Comparison of ENCODE assay signal across 1 cellular context in the genomic region with DNA sequence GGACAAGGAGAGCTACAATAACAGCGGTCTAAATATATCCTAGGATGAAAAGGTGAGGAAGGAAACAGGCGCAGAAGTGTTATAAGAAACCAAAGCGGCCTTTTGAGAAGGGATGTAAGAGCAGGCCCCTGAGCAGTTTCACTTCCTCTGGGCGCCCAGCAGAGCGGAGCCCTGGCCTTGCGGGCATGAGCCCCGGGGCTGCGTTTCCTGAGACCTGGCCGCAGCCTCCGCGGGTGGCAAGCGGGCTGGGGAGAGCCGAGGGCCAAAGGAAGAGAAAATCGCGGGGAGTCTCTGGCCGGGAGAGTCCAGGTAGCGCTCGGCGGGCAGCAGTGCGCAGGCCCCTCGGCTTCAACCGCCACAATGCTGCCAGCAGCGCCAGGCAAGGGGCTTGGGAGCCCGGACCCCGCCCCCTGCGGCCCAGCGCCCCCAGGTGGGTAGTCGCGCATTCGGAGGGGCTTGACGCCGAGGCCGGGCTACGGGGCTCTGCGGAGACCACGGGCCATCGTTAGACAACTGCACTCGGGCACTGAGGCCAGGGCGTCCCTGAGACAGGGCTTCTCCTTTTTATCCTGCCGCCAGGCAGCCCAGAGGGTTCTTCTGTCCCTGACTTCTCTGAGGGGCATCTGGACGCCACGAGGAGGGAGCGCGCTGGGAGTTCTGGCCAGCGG.
TF ChIP-seq lines count a peak whose summit lies in the region.

A gene with protein sequence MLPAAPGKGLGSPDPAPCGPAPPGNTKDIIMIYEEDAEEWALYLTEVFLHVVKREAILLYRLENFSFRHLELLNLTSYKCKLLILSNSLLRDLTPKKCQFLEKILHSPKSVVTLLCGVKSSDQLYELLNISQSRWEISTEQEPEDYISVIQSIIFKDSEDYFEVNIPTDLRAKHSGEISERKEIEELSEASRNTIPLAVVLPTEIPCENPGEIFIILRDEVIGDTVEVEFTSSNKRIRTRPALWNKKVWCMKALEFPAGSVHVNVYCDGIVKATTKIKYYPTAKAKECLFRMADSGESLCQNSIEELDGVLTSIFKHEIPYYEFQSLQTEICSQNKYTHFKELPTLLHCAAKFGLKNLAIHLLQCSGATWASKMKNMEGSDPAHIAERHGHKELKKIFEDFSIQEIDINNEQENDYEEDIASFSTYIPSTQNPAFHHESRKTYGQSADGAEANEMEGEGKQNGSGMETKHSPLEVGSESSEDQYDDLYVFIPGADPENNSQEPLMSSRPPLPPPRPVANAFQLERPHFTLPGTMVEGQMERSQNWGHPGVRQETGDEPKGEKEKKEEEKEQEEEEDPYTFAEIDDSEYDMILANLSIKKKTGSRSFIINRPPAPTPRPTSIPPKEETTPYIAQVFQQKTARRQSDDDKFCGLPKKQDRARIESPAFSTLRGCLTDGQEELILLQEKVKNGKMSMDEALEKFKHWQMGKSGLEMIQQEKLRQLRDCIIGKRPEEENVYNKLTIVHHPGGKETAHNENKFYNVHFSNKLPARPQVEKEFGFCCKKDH (plus strand): TSS at position 210 of the 668 bp plus-strand sequence. CDS start 151 bp downstream, at position 361.

TF ChIP-seq in IMR-90, 13 proteins besides CTCF, POLR2A, EP300 and RAD21 (continued from another document):
- TF ChIP-seq, protein P1, sequence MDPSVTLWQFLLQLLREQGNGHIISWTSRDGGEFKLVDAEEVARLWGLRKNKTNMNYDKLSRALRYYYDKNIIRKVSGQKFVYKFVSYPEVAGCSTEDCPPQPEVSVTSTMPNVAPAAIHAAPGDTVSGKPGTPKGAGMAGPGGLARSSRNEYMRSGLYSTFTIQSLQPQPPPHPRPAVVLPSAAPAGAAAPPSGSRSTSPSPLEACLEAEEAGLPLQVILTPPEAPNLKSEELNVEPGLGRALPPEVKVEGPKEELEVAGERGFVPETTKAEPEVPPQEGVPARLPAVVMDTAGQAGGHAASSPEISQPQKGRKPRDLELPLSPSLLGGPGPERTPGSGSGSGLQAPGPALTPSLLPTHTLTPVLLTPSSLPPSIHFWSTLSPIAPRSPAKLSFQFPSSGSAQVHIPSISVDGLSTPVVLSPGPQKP (IDR thresholded peaks at IDR 0.05; ENCODE audit: borderline replicate concordance, low read depth, low read length) = no peak
- TF ChIP-seq MAFK (IDR thresholded peaks at IDR 0.05; ENCODE audit: low read depth, low read length) (no peak), MAZ (IDR thresholded peaks at IDR 0.05; ENCODE audit: borderline replicate concordance, low read depth, low read length) (no peak), RFX5 (IDR thresholded peaks at IDR 0.05; ENCODE audit: low read depth, low read length) (no peak), CHD1 (IDR thresholded peaks at IDR 0.05; ENCODE audit: low read depth, low read length) (no peak), SMC3 (IDR thresholded peaks at IDR 0.05; ENCODE audit: low read depth, low read length) (no peak), MXI1 (IDR thresholded peaks at IDR 0.05; ENCODE audit: borderline replicate concordance, low read depth, low read length) (no peak), FOS (IDR thresholded peaks at IDR 0.05; ENCODE audit: low read depth, low read length) (no peak), BHLHE40 (IDR thresholded peaks at IDR 0.05; ENCODE audit: low read depth, low read length) (no peak)
TF ChIP-seq in IMR-90: peak in this region for 0.
